1 cellular context compared by ENCODE assay signal in the genomic region with DNA sequence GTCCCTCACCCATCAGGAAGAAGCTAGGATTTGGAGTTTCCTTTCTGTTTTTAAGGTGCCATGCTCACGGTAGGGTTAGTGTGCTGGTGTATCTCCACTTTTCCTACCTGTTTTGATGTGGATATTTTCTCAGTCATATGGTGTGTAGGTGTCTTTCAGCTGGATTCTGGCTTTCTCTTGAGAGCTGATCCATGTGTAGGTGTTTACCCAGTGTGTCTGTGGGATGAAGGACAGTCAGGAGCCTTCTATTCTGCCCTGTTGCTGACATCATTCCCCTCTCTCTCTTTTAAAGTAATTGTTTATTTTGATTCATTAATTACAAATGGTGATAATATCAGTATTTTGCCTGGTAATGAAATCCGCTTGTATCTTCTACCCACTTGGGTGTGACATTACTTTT.
TF ChIP-seq lines count a peak whose summit lies in the region.

No MANE protein-coding gene starts in this region.

TF ChIP-seq in IMR-90, 13 proteins besides CTCF, POLR2A, EP300 and RAD21 (continued from another document):
- TF ChIP-seq, protein P1, sequence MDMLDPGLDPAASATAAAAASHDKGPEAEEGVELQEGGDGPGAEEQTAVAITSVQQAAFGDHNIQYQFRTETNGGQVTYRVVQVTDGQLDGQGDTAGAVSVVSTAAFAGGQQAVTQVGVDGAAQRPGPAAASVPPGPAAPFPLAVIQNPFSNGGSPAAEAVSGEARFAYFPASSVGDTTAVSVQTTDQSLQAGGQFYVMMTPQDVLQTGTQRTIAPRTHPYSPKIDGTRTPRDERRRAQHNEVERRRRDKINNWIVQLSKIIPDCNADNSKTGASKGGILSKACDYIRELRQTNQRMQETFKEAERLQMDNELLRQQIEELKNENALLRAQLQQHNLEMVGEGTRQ (IDR thresholded peaks at IDR 0.05; ENCODE audit: low read depth, low read length): no peak
- TF ChIP-seq FOS (IDR thresholded peaks at IDR 0.05; ENCODE audit: low read depth, low read length) (no peak), NFE2L2 (IDR thresholded peaks at IDR 0.05; ENCODE audit: low read depth, low read length) (no peak), RFX5 (IDR thresholded peaks at IDR 0.05; ENCODE audit: low read depth, low read length) (no peak), CEBPB (IDR thresholded peaks at IDR 0.05; ENCODE audit: low read depth, low read length) (no peak), CHD1 (IDR thresholded peaks at IDR 0.05; ENCODE audit: low read depth, low read length) (no peak)
